ENCODE assay signal across 8 cellular contexts in genomic region chr2:199019898-199020507, GRCh38.
DNase-seq lines count a peak whose midpoint lies in the region; ATAC-seq and TF ChIP-seq lines count a peak whose summit lies in the region.

No MANE protein-coding gene starts in this region.

- no peaks in the 10 kb centered on the region for H4K20me1 ChIP-seq in smooth muscle cell (ENCODE audit: low read depth)

- H3F3A ChIP-seq in smooth muscle cell (ENCODE audit: low read depth): no peaks in the 10 kb centered on the region

- no peak overlapping the region for H3K27ac ChIP-seq in smooth muscle cell (ENCODE audit: low read depth)

- H3K9me3 ChIP-seq in smooth muscle cell (replicated peaks; ENCODE audit: low read depth): no peaks in the 10 kb centered on the region

- H3K4me1 ChIP-seq in smooth muscle cell (ENCODE audit: low read depth): no peaks in the 10 kb centered on the region

- H3K79me2 ChIP-seq in smooth muscle cell (ENCODE audit: low read depth): no peaks in the 10 kb centered on the region

- DNase-seq in AG10803 (ENCODE audit: low read depth): peak; percentile 65
- DNase-seq in H4 (ENCODE audit: low spot score): peak; percentile 52
- DNase-seq in NCI-H748 (lab: John Stamatoyannopoulos, UW; ENCODE audit: unreplicated experiment): peak; percentile 71
- no peak for DNase-seq in epithelial cell of proximal tubule (ENCODE audit: low read depth)
- no peak for DNase-seq in smooth muscle cell (lab: John Stamatoyannopoulos, UW; ENCODE audit: unreplicated experiment)
- no peak for DNase-seq in activated T-cell treated with anti-CD3 and anti-CD28 coated beads for 4 hours
- DNase-seq in effector CD4-positive, alpha-beta T cell: no peak

- H3K4me3 ChIP-seq in AG10803 (ENCODE audit: low read length) (no peak overlapping the region), epithelial cell of proximal tubule (ENCODE audit: low read depth, low read length) (no peak overlapping the region), smooth muscle cell (no peak overlapping the region)

- H3K36me3 ChIP-seq in smooth muscle cell (ENCODE audit: low read depth): no peaks in the 10 kb centered on the region

- H2AFZ ChIP-seq in smooth muscle cell (ENCODE audit: low read depth): no peak overlapping the region

- TF ChIP-seq CTCF in AG10803 (conservative IDR thresholded peaks at IDR 0.05; ENCODE audit: low read length): peak; percentile 85
- peak; percentile 84 for TF ChIP-seq CTCF in epithelial cell of proximal tubule (conservative IDR thresholded peaks at IDR 0.05; ENCODE audit: low read depth, low read length)
- peak; percentile 42 for TF ChIP-seq CTCF in smooth muscle cell (IDR thresholded peaks at IDR 0.05; ENCODE audit: borderline replicate concordance, insufficient read depth, poor library complexity, severe bottlenecking)

- WGBS in smooth muscle cell (ENCODE audit: low lambda C conversion rate): 46% methylated on average over 4 of the region's 4 CpGs

- ATAC-seq in HG02642 (IDR thresholded peaks at IDR 0.05; ENCODE audit: poor library complexity, unreplicated experiment): no peak

- H3K9ac ChIP-seq in smooth muscle cell (ENCODE audit: low read depth): no peak overlapping the region

- H3K27me3 ChIP-seq in smooth muscle cell (ENCODE audit: low read depth): no peaks in the 10 kb centered on the region

- no peak overlapping the region for H3K4me2 ChIP-seq in smooth muscle cell

Comparison
In these comparisons a context has a peak if more than half of its experiments do, and no peak if none do; other contexts are left out.
1. DNase-seq: peak in AG10803 (single experiment), H4 (single experiment) and NCI-H748 (single experiment); none in epithelial cell of proximal tubule (single experiment), smooth muscle cell (single experiment), activated T-cell treated with anti-CD3 and anti-CD28 coated beads for 4 hours (single experiment) and effector CD4-positive, alpha-beta T cell (single experiment).
2. Peak in every context shown above with its lines, with median percentiles within 50 percentile points of each other: CTCF ChIP-seq.